ENCODE assay signal across 18 cellular contexts in the genomic region with DNA sequence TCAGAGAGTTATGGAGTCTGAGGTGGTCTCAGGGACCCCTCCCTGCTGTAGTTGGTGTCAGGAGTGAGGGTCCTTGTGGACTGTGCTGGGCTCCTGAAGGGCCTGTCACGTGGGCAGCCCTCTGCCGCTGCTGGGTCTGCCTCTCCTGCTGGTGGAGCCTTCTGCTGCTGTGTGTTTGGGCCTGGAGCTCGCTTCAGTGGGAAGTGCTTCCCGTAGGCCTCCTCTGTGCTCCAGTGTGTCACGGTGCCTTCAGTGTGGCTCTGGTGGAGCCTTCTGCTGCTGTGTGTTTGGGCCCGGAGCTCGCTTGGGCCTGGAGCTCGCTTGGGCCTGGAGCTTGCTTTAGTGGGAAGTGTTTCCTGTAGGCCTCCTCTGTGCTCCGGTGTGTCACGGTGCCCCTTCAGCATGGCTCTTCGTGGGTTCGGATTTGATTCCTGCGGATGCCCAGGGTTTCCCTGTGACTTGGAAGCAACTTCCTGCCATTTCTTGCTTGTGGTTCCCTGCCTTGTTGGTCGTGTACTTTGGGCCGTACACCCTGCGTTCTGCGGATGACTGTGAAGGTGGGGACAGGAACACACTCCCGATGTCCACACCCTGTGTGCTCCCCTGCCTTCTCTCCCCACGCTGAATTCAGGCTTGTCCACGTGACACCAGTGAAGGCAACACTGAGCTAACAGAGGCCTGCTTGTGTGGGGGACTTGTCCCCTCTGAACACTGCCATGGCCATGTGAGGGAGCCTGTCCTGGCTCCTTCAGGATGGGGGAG.
"Had no signal": no experiment of that assay in that cellular context is flagged by ENCODE, and none has a peak within 500 bp of the region (broad histone marks: within the 10 kb centered on the region; RNA-seq: fewer than 3 reads in every experiment).

No MANE protein-coding gene starts in this region.

- H3K27me3 Mint-ChIP-seq: activated CD4-positive, alpha-beta memory T cell treated with anti-CD3 and anti-CD28 coated beads, Interleukin-2, amount 10 ng/mL, durations not matched to agents 7 days and 5 days; activated CD4-positive, alpha-beta T cell treated with anti-CD3 and anti-CD28 coated beads for 36 hours had no signal

- H3K4me1 ChIP-seq: breast epithelium, heart left ventricle, left ventricle myocardium inferior, thyroid gland had no signal

- H3K4me1 Mint-ChIP-seq: neural crest cell had no signal

- H3K9me3 ChIP-seq: ovary, thyroid gland had no signal

- H3K27ac ChIP-seq: breast epithelium, heart left ventricle, left ventricle myocardium inferior, ovary, thyroid gland, WERI-Rb-1 had no signal

- H3K4me3 Mint-ChIP-seq: activated CD4-positive, alpha-beta memory T cell treated with anti-CD3 and anti-CD28 coated beads, Interleukin-2, amount 10 ng/mL, durations not matched to agents 7 days and 5 days; activated CD4-positive, alpha-beta T cell treated with anti-CD3 and anti-CD28 coated beads for 36 hours; neural crest cell had no signal

- H3K9me3 Mint-ChIP-seq: activated naive CD4-positive, alpha-beta T cell treated with anti-CD3 and anti-CD28 coated beads, Interleukin-2, amount 50 U/mL, for 72 hours had no signal

- FAIRE-seq: endothelial cell of umbilical vein had no signal

- ATAC-seq: activated CD4-positive, alpha-beta T cell treated with anti-CD3 and anti-CD28 coated beads for 36 hours; activated naive CD4-positive, alpha-beta T cell treated with anti-CD3 and anti-CD28 coated beads, Interleukin-2, amount 50 U/mL, for 72 hours had no signal

- DNase-seq: activated CD4-positive, alpha-beta memory T cell treated with anti-CD3 and anti-CD28 coated beads, Interleukin-2, amount 10 ng/mL, durations not matched to agents 7 days and 5 days; activated CD4-positive, alpha-beta T cell treated with anti-CD3 and anti-CD28 coated beads for 36 hours; anterior cingulate cortex; foreskin melanocyte; islet precursor cell; left ventricle myocardium inferior; mesendoderm; ovary; SIG-M5; stimulated activated CD4-positive, alpha-beta T cell treated with anti-CD3 and anti-CD28 coated beads, Interleukin-15, amount 100 ng/mL, for 24 hours; stimulated activated CD4-positive, alpha-beta T cell treated with anti-CD3 and anti-CD28 coated beads, Interleukin-4, amount 100 ng/mL, for 24 hours; thyroid gland; WERI-Rb-1 had no signal

- H3K27ac Mint-ChIP-seq: activated CD4-positive, alpha-beta memory T cell treated with anti-CD3 and anti-CD28 coated beads, Interleukin-2, amount 10 ng/mL, durations not matched to agents 7 days and 5 days; activated CD4-positive, alpha-beta T cell treated with anti-CD3 and anti-CD28 coated beads for 36 hours had no signal

- H3K36me3 ChIP-seq: ovary had no signal

- H3K4me3 ChIP-seq: breast epithelium, heart left ventricle, left ventricle myocardium inferior, ovary, thyroid gland had no signal
